In the genomic region with DNA sequence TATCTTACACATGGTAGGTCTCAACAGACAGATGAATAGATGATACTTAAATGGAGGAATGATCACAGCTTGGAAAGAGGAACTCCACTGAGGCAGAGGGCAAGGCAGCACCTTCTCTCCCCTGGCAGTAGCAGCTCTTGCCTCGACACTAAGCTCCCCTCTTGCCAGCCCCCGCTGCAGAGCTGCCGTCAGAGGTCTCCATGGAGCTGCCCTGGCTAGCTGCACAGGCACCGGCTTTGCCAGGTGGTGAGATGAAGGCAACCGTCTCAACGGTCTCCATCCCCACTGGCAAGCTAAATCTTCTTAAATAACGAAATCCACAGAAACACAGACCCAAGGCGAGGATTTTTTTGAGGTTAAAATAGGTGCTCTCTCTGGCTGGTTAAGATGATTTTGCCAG, we compare ENCODE assay signal across 23 cellular contexts.
A peak's percentile ranks its signal among the peaks of the same experiment; 100 is the strongest.
DNase-seq lines count a peak whose midpoint lies in the region; ATAC-seq and TF ChIP-seq lines count a peak whose summit lies in the region.
"Had no signal": no experiment of that assay in that cellular context is flagged by ENCODE, and none has a peak within 500 bp of the region (broad histone marks: within the 10 kb centered on the region; RNA-seq: fewer than 3 reads in every experiment).

No MANE protein-coding gene starts in this region.

- TF ChIP-seq CTCF in endothelial cell (IDR thresholded peaks at IDR 0.05; ENCODE audit: unreplicated experiment), result no peak
- no peak for TF ChIP-seq CTCF in nephron progenitor cell (IDR thresholded peaks at IDR 0.05)
- TF ChIP-seq CTCF in spleen (IDR thresholded peaks at IDR 0.05 in 8 of 11, conservative IDR thresholded peaks at IDR 0.05 in 3 of 11), result no peak
- no peak for TF ChIP-seq CTCF in Calu3 (IDR thresholded peaks at IDR 0.05; ENCODE audit: unreplicated experiment)

- no peaks in the 10 kb centered on the region for H3K27me3 ChIP-seq in spleen (replicated peaks in 1 of 7)
- H3K27me3 ChIP-seq: SJSA1 had no signal

- H3K4me1 Mint-ChIP-seq in endothelial cell (ENCODE audit: unreplicated experiment) (peaks cover 13% of the 10 kb centered on the region), nephron progenitor cell (peaks cover 82% of the 10 kb centered on the region), Calu3 (ENCODE audit: low read depth, unreplicated experiment) (no peaks in the 10 kb centered on the region)
- no peaks in the 10 kb centered on the region for H3K4me1 Mint-ChIP-seq in stimulated activated effector memory CD8-positive, alpha-beta T cell treated with anti-CD3 and anti-CD28 coated beads, Interleukin-12 subunit alpha, Interleukin-12 subunit beta, amount 100 ng/mL, for 72 hours
- H3K4me1 Mint-ChIP-seq: CD4-positive, CD25-positive, alpha-beta regulatory T cell had no signal

- DNase-seq in NCI-H82 (lab: John Stamatoyannopoulos, UW) (peak; percentile 24), NCI-H82 treated with DMSO at 0.1 percent for 48 hours (lab: John Stamatoyannopoulos, UW; ENCODE audit: unreplicated experiment) (no peak), endothelial cell (ENCODE audit: low spot score) (no peak), nephron progenitor cell (no peak), spleen (peak; percentile 20), Calu3 (no peak)
- no peak for DNase-seq in stimulated activated effector memory CD8-positive, alpha-beta T cell treated with anti-CD3 and anti-CD28 coated beads, Interleukin-12 subunit alpha, Interleukin-12 subunit beta, amount 100 ng/mL, for 72 hours (ENCODE audit: low spot score in 2 of 2)
- DNase-seq: CD4-positive, CD25-positive, alpha-beta regulatory T cell; DMS53; GM23248; HFFc6; KBM-7; MV-4-11; NCI-H1105; NCI-H1436 treated with DMSO at 0.1 percent for 48 hours; NCI-H187 treated with DMSO at 0.1 percent for 48 hours; NCI-H446 treated with DMSO at 0.1 percent for 48 hours; NCI-H526; Right ventricle myocardium superior; RPMI8226 had no signal

- peaks cover 0 to 99% (median 65%) of the 10 kb centered on the region in 6 donors for H3K36me3 ChIP-seq in spleen
- H3K36me3 ChIP-seq: HAP-1, SJSA1 had no signal

- H3K4me3 Mint-ChIP-seq in endothelial cell (ENCODE audit: unreplicated experiment) (peak overlapping the region; percentile 31), nephron progenitor cell (no peak overlapping the region), Calu3 (ENCODE audit: low read depth, unreplicated experiment) (no peak overlapping the region)
- H3K4me3 Mint-ChIP-seq in stimulated activated effector memory CD8-positive, alpha-beta T cell treated with anti-CD3 and anti-CD28 coated beads, Interleukin-12 subunit alpha, Interleukin-12 subunit beta, amount 100 ng/mL, for 72 hours, result no peak overlapping the region
- H3K4me3 Mint-ChIP-seq: CD4-positive, CD25-positive, alpha-beta regulatory T cell; HFFc6 had no signal

- CTCF ChIA-PET in Calu3 (lab: Charles Lee), result no interaction called here

- H3K36me3 Mint-ChIP-seq in endothelial cell (ENCODE audit: low read depth, unreplicated experiment), result no peaks in the 10 kb centered on the region
- no peaks in the 10 kb centered on the region for H3K36me3 Mint-ChIP-seq in nephron progenitor cell (ENCODE audit: low read depth)
- no peaks in the 10 kb centered on the region for H3K36me3 Mint-ChIP-seq in Calu3 (ENCODE audit: insufficient read depth, unreplicated experiment)
- H3K36me3 Mint-ChIP-seq in stimulated activated effector memory CD8-positive, alpha-beta T cell treated with anti-CD3 and anti-CD28 coated beads, Interleukin-12 subunit alpha, Interleukin-12 subunit beta, amount 100 ng/mL, for 72 hours, result peaks cover 21% of the 10 kb centered on the region

- H3K9me3 Mint-ChIP-seq in endothelial cell (ENCODE audit: unreplicated experiment), result no peaks in the 10 kb centered on the region
- H3K9me3 Mint-ChIP-seq in nephron progenitor cell, result no peaks in the 10 kb centered on the region
- no peaks in the 10 kb centered on the region for H3K9me3 Mint-ChIP-seq in Calu3 (ENCODE audit: low read depth, unreplicated experiment)
- H3K9me3 Mint-ChIP-seq in stimulated activated effector memory CD8-positive, alpha-beta T cell treated with anti-CD3 and anti-CD28 coated beads, Interleukin-12 subunit alpha, Interleukin-12 subunit beta, amount 100 ng/mL, for 72 hours, result no peaks in the 10 kb centered on the region
- H3K9me3 Mint-ChIP-seq: HFFc6 had no signal

- H3K9me3 ChIP-seq in spleen, result no peaks in the 10 kb centered on the region
- H3K9me3 ChIP-seq: HAP-1, SJSA1 had no signal

- no peak for ATAC-seq in GM19467 (IDR thresholded peaks at IDR 0.05; ENCODE audit: unreplicated experiment)
- ATAC-seq in stimulated activated effector memory CD8-positive, alpha-beta T cell treated with anti-CD3 and anti-CD28 coated beads, Interleukin-12 subunit alpha, Interleukin-12 subunit beta, amount 100 ng/mL, for 72 hours, result no peak

- no TSS peak for BruUV-seq in Calu3 (replicated peaks; lab: Mats Ljungman, UMichigan)

- H3K27ac Mint-ChIP-seq in endothelial cell (ENCODE audit: unreplicated experiment) (no peak overlapping the region), nephron progenitor cell (peak overlapping the region; percentile 33), Calu3 (ENCODE audit: unreplicated experiment) (no peak overlapping the region)
- no peak overlapping the region for H3K27ac Mint-ChIP-seq in stimulated activated effector memory CD8-positive, alpha-beta T cell treated with anti-CD3 and anti-CD28 coated beads, Interleukin-12 subunit alpha, Interleukin-12 subunit beta, amount 100 ng/mL, for 72 hours
- H3K27ac Mint-ChIP-seq: CD4-positive, CD25-positive, alpha-beta regulatory T cell; HFFc6 had no signal

- no peak overlapping the region for H3K27ac ChIP-seq in spleen
- H3K27ac ChIP-seq: GM23248, SJSA1 had no signal

- TF ChIP-seq POLR2A in spleen (IDR thresholded peaks at IDR 0.05), result no peak

- H3K27me3 Mint-ChIP-seq in endothelial cell (ENCODE audit: unreplicated experiment), result peaks cover 3% of the 10 kb centered on the region
- H3K27me3 Mint-ChIP-seq in nephron progenitor cell (ENCODE audit: low read depth, poor library complexity), result peaks cover 3% of the 10 kb centered on the region
- no peaks in the 10 kb centered on the region for H3K27me3 Mint-ChIP-seq in Calu3 (ENCODE audit: unreplicated experiment)
- H3K27me3 Mint-ChIP-seq: CD4-positive, CD25-positive, alpha-beta regulatory T cell had no signal

- intact Hi-C loops in spleen (cut with DNase I; ENCODE audit: low total_unique reads) (no loop called here), Calu3 (cut with micrococcal nuclease; ENCODE audit: unreplicated experiment) (no loop called here)

- peaks cover 0 to 13% (median 7%) of the 10 kb centered on the region in 6 donors for H3K4me1 ChIP-seq in spleen
- H3K4me1 ChIP-seq: SJSA1 had no signal

- H3K4me3 ChIP-seq in spleen, result no peak overlapping the region
- H3K4me3 ChIP-seq: GM23248, HAP-1, SJSA1 had no signal

- WGBS in spleen, 5 donors, result 93 to 98% (median 96%) methylated on average over 8 of the region's 8 CpGs

Comparison
In these comparisons a context has a peak if more than half of its experiments do, and no peak if none do; other contexts are left out.
1. DNase-seq: peak in NCI-H82 (single experiment) and spleen (single experiment); none in NCI-H82 treated with DMSO at 0.1 percent for 48 hours (single experiment), endothelial cell (single experiment), nephron progenitor cell (single experiment), Calu3 (single experiment) and stimulated activated effector memory CD8-positive, alpha-beta T cell treated with anti-CD3 and anti-CD28 coated beads, Interleukin-12 subunit alpha, Interleukin-12 subunit beta, amount 100 ng/mL, for 72 hours (0 of 2).